16 cellular contexts compared by ENCODE assay signal in the genomic region with DNA sequence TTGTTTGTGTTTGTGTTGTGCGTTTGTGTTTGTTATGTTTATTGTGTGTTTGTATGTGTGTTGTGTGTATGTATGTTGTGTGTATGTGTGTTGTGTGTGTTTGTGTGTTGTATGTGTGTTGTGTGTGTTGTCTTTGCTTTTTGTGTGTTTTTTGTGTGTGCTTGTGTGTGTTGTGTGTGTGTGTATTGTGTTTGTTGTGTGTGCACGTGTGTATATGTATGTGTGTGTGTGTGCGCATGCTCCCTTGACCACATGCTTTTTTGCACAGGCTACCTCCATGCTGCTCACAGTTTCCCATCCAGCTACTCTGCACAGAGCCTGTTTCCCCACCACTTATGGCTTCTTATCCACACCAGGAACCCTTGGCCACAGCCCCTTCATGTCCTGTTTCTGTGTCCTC.
DNase-seq lines count a peak whose midpoint lies in the region; FAIRE-seq and TF ChIP-seq lines count a peak whose summit lies in the region.
"Had no signal": no experiment of that assay in that cellular context is flagged by ENCODE, and none has a peak within 500 bp of the region (broad histone marks: within the 10 kb centered on the region; RNA-seq: fewer than 3 reads in every experiment).

No MANE protein-coding gene starts in this region.

- H4K5ac ChIP-seq in mesendoderm (ENCODE audit: low read length), result no peak overlapping the region

- no peak overlapping the region for H3K23ac ChIP-seq in mesendoderm (ENCODE audit: low read length)

- peaks cover 2% of the 10 kb centered on the region; the same call in 1 of the 2 replicates for H3K27me3 Mint-ChIP-seq in HFFc6 (ENCODE audit: insufficient read depth)
- H3K27me3 Mint-ChIP-seq: B cell; CD4-positive, alpha-beta memory T cell had no signal

- no peak overlapping the region for H2BK15ac ChIP-seq in mesendoderm (replicated peaks; ENCODE audit: low read depth)

- H2AK5ac ChIP-seq in mesendoderm (ENCODE audit: low read length), result no peak overlapping the region

- H3K18ac ChIP-seq in mesendoderm (ENCODE audit: low read length), result no peak overlapping the region

- H3K79me1 ChIP-seq in mesendoderm (ENCODE audit: low read length), result no peaks in the 10 kb centered on the region

- FAIRE-seq in GM12891 (lab: Jason Lieb, UNC), result peak; percentile 28
- FAIRE-seq in HTR-8/SVneo (lab: Jason Lieb, UNC), result peak; percentile 99
- FAIRE-seq in urothelium cell line (lab: Jason Lieb, UNC), result peak; percentile 99
- FAIRE-seq: A204.1 had no signal

- H3K36me3 Mint-ChIP-seq in HFFc6 (ENCODE audit: low read depth), result peaks cover 11% of the 10 kb centered on the region
- H3K36me3 Mint-ChIP-seq: CD4-positive, alpha-beta memory T cell had no signal

- H3K4ac ChIP-seq in mesendoderm (ENCODE audit: low read depth, low read length), result no peak overlapping the region

- no peak overlapping the region for H4K8ac ChIP-seq in mesendoderm (ENCODE audit: low read depth, low read length)

- no peak overlapping the region for H3K9ac ChIP-seq in mesendoderm (ENCODE audit: low read length)

- no peak overlapping the region for H2BK120ac ChIP-seq in mesendoderm (ENCODE audit: low read depth, low read length)

- H3K4me1 ChIP-seq in mesendoderm (ENCODE audit: control insufficient read depth, low read depth, low read length), result no peaks in the 10 kb centered on the region

- 100% methylated on average over 1 of the region's 3 CpGs for WGBS in mesendoderm (ENCODE audit: extremely low coverage, insufficient coverage, low lambda C conversion rate)

- H3K4me2 ChIP-seq in mesendoderm (ENCODE audit: low read length), result no peak overlapping the region

- no peaks in the 10 kb centered on the region for H3K79me2 ChIP-seq in mesendoderm (ENCODE audit: control insufficient read depth, insufficient read depth, low read length)

- no peak for TF ChIP-seq POLR2A in GM12891 (IDR thresholded peaks at IDR 0.05; ENCODE audit: low read depth, low read length)

- H3K56ac ChIP-seq in mesendoderm (ENCODE audit: low read length), result no peak overlapping the region

- DNase-seq in GM12891 (ENCODE audit: insufficient read length, low spot score), result no peak
- no peak for DNase-seq in HTR-8/SVneo (ENCODE audit: insufficient read length, low spot score)
- peak; percentile 0 for DNase-seq in mesendoderm
- DNase-seq in urothelium cell line (ENCODE audit: low spot score), result no peak
- no peak for DNase-seq in NCI-H2081 treated with DMSO at 0.1 percent for 48 hours (lab: John Stamatoyannopoulos, UW)
- DNase-seq in stimulated activated CD4-positive, alpha-beta T cell treated with anti-CD3 and anti-CD28 coated beads, Interleukin-15, amount 100 ng/mL, for 24 hours, result no peak
- no peak for DNase-seq in HFFc6
- DNase-seq: CD4-positive, alpha-beta memory T cell; DMS153; DMS79 treated with DMSO at 0.1 percent for 48 hours; GDM1; H7; KBM-7 had no signal

- no peak overlapping the region for H3K4me3 ChIP-seq in mesendoderm (ENCODE audit: low read length)

- no peak overlapping the region for H2BK5ac ChIP-seq in mesendoderm (ENCODE audit: low read length)

- no peak overlapping the region for H3K4me3 Mint-ChIP-seq in HFFc6
- H3K4me3 Mint-ChIP-seq: B cell had no signal

- no peaks in the 10 kb centered on the region for H3K4me1 Mint-ChIP-seq in HFFc6 (ENCODE audit: low read depth)
- H3K4me1 Mint-ChIP-seq: B cell; CD4-positive, alpha-beta memory T cell had no signal

- H3K27ac Mint-ChIP-seq in HFFc6, result no peak overlapping the region
- H3K27ac Mint-ChIP-seq: B cell; CD4-positive, alpha-beta memory T cell had no signal

- no peaks in the 10 kb centered on the region for H3K36me3 ChIP-seq in mesendoderm (ENCODE audit: control insufficient read depth, insufficient read depth, low read length)

- H3K9me3 Mint-ChIP-seq in HFFc6, result peaks cover 53% of the 10 kb centered on the region

- H3K27me3 ChIP-seq in mesendoderm (ENCODE audit: insufficient read depth, low read length, poor library complexity), result no peaks in the 10 kb centered on the region

- no peak for TF ChIP-seq CTCF in HFFc6 (IDR thresholded peaks at IDR 0.05)

- H3K27ac ChIP-seq in mesendoderm (ENCODE audit: low read depth, low read length), result no peak overlapping the region
- H3K27ac ChIP-seq: C4-2B had no signal

TF ChIP-seq in GM12891, 5 proteins besides CTCF, POLR2A, EP300 and RAD21:
- TF ChIP-seq TAF1 (IDR thresholded peaks at IDR 0.05; ENCODE audit: low read depth, low read length), result no peak
- no peak for TF ChIP-seq POU2F2 (IDR thresholded peaks at IDR 0.05; ENCODE audit: low read depth, low read length)
- TF ChIP-seq POLR2AphosphoS5 (IDR thresholded peaks at IDR 0.05; ENCODE audit: low read depth, low read length), result no peak
- TF ChIP-seq PAX5 (IDR thresholded peaks at IDR 0.05; ENCODE audit: insufficient read depth, low read length, severe bottlenecking), result no peak
